Comparison of ENCODE assay signal across 12 cellular contexts in genomic region chr1:199057284-199057683, GRCh38.
DNase-seq lines count a peak whose midpoint lies in the region; ATAC-seq and TF ChIP-seq lines count a peak whose summit lies in the region.
"Had no signal": no experiment of that assay in that cellular context is flagged by ENCODE, and none has a peak within 500 bp of the region (broad histone marks: within the 10 kb centered on the region; RNA-seq: fewer than 3 reads in every experiment).

No MANE protein-coding gene starts in this region.

- H3K36me3 ChIP-seq in KOPT-K1 (ENCODE audit: insufficient read depth, low read length), result peaks cover 7% of the 10 kb centered on the region; the same call in 1 of the 2 replicates
- H3K36me3 ChIP-seq in OCI-LY3 (replicated peaks; ENCODE audit: low read depth, low read length), result no peaks in the 10 kb centered on the region

- peak overlapping the region in 2 of 3 experiments; percentile 31 to 82 for H3K27ac Mint-ChIP-seq in nephron
- H3K27ac Mint-ChIP-seq: CD14-positive monocyte; CD8-positive, alpha-beta T cell; HFFc6 had no signal

- H3K27ac ChIP-seq in KOPT-K1 (ENCODE audit: low read depth, low read length, poor library complexity, severe bottlenecking), result peak overlapping the region; percentile 96
- H3K27ac ChIP-seq in OCI-LY3 (ENCODE audit: low read length), result no peak overlapping the region
- no peak overlapping the region for H3K27ac ChIP-seq in right cardiac atrium (ENCODE audit: low read length)
- H3K27ac ChIP-seq: A549 had no signal

- H3K4me3 ChIP-seq in OCI-LY3 (ENCODE audit: low read length) (no peak overlapping the region), right cardiac atrium (ENCODE audit: low read length) (no peak overlapping the region)
- H3K4me3 ChIP-seq: A549 had no signal

- intact Hi-C loops in right cardiac atrium (cut with DNase I), result no loop called here

- WGBS in right cardiac atrium, result 94% methylated on average over 3 of the region's 3 CpGs

- no peaks in the 10 kb centered on the region for H3K4me1 ChIP-seq in OCI-LY3 (ENCODE audit: low read length)
- no peaks in the 10 kb centered on the region for H3K4me1 ChIP-seq in right cardiac atrium (ENCODE audit: control insufficient read depth, insufficient read depth, low read length)
- H3K4me1 ChIP-seq: A549 had no signal

- DNase-seq in right cardiac atrium, result no peak
- no peak for DNase-seq in SKM-1 (lab: John Stamatoyannopoulos, UW; ENCODE audit: unreplicated experiment)
- DNase-seq: CD8-positive, alpha-beta T cell; COR-L47; HCEC 1CT; HFFc6 had no signal

- H3K79me2 ChIP-seq in OCI-LY3 (ENCODE audit: low read length), result no peaks in the 10 kb centered on the region

- no peaks in the 10 kb centered on the region for H3K27me3 Mint-ChIP-seq in nephron (ENCODE audit: low read depth)

- no peak overlapping the region for H3K4me2 ChIP-seq in OCI-LY3 (ENCODE audit: low read length)
- H3K4me2 ChIP-seq: A549 had no signal

- H3K4me3 Mint-ChIP-seq in nephron, result no peak overlapping the region
- H3K4me3 Mint-ChIP-seq: CD14-positive monocyte; CD8-positive, alpha-beta T cell; HFFc6 had no signal

- H3K9me3 ChIP-seq in KOPT-K1 (ENCODE audit: insufficient read depth, low read length, poor library complexity, severe bottlenecking) (no peaks in the 10 kb centered on the region), OCI-LY3 (ENCODE audit: insufficient read depth, low read length) (no peaks in the 10 kb centered on the region), right cardiac atrium (ENCODE audit: control insufficient read depth, low read length) (no peaks in the 10 kb centered on the region)
- H3K9me3 ChIP-seq: A549 had no signal

- H3K27me3 ChIP-seq in OCI-LY3 (ENCODE audit: low read depth, low read length) (no peaks in the 10 kb centered on the region), right cardiac atrium (ENCODE audit: control insufficient read depth, insufficient read depth) (no peaks in the 10 kb centered on the region)

- no peak overlapping the region for H3K9ac ChIP-seq in OCI-LY3 (ENCODE audit: low read length)

- 0 out of 2 replicates have a peak overlapping the region, but pooled peaks have one; percentile 7 for H2AFZ ChIP-seq in OCI-LY3 (ENCODE audit: low read depth, low read length)

- H3K9me3 Mint-ChIP-seq in nephron, result peaks cover 3% of the 10 kb centered on the region
- H3K9me3 Mint-ChIP-seq: CD8-positive, alpha-beta T cell; HFFc6 had no signal

- no peaks in the 10 kb centered on the region for H4K20me1 ChIP-seq in OCI-LY3 (ENCODE audit: insufficient read depth, low read length)

- peaks cover 16% of the 10 kb centered on the region for H3K4me1 Mint-ChIP-seq in nephron
- H3K4me1 Mint-ChIP-seq: CD14-positive monocyte had no signal

- TF ChIP-seq CTCF in OCI-LY3 (IDR thresholded peaks at IDR 0.05; ENCODE audit: low read depth, low read length) (no peak), nephron (IDR thresholded peaks at IDR 0.05; ENCODE audit: unreplicated experiment in 3 of 3) (no peak)

- ATAC-seq in right cardiac atrium (no peak), HG03159 (IDR thresholded peaks at IDR 0.05; ENCODE audit: unreplicated experiment) (no peak)
- ATAC-seq: A549; CD8-positive, alpha-beta T cell had no signal

- H3K36me3 Mint-ChIP-seq in nephron (ENCODE audit: low read depth), result no peaks in the 10 kb centered on the region
- H3K36me3 Mint-ChIP-seq: CD14-positive monocyte; CD8-positive, alpha-beta T cell had no signal
